Comparison of ENCODE assay signal across 2 cellular contexts in genomic region chr19:48651682-48652046, GRCh38.
TF ChIP-seq lines count a peak whose summit lies in the region.

No MANE protein-coding gene starts in this region.

TF ChIP-seq in IMR-90, 13 proteins besides CTCF, POLR2A, EP300 and RAD21:
- no peak for TF ChIP-seq CEBPB (IDR thresholded peaks at IDR 0.05; ENCODE audit: low read depth, low read length)
- TF ChIP-seq MAFK (IDR thresholded peaks at IDR 0.05; ENCODE audit: low read depth, low read length): no peak
- TF ChIP-seq RCOR1 (IDR thresholded peaks at IDR 0.05; ENCODE audit: insufficient replicate concordance, low read length): no peak
- TF ChIP-seq NFE2L2 (IDR thresholded peaks at IDR 0.05; ENCODE audit: low read depth, low read length): no peak
- TF ChIP-seq RFX5 (IDR thresholded peaks at IDR 0.05; ENCODE audit: low read depth, low read length): no peak
- no peak for TF ChIP-seq USF2 (IDR thresholded peaks at IDR 0.05; ENCODE audit: low read depth, low read length)
- no peak for TF ChIP-seq MAZ (IDR thresholded peaks at IDR 0.05; ENCODE audit: borderline replicate concordance, low read depth, low read length)
- TF ChIP-seq MXI1 (IDR thresholded peaks at IDR 0.05; ENCODE audit: borderline replicate concordance, low read depth, low read length): no peak
- TF ChIP-seq FOS (IDR thresholded peaks at IDR 0.05; ENCODE audit: low read depth, low read length): no peak
- no peak for TF ChIP-seq SMC3 (IDR thresholded peaks at IDR 0.05; ENCODE audit: low read depth, low read length)
- TF ChIP-seq CHD1 (IDR thresholded peaks at IDR 0.05; ENCODE audit: low read depth, low read length): no peak

TF ChIP-seq in GM12878, 131 proteins besides CTCF, POLR2A, EP300 and RAD21:
- TF ChIP-seq E2F4 (IDR thresholded peaks at IDR 0.05; ENCODE audit: low read depth, low read length) (no peak), CBX3 (IDR thresholded peaks at IDR 0.05; ENCODE audit: borderline replicate concordance, low read depth) (no peak), SREBF1 (IDR thresholded peaks at IDR 0.05; ENCODE audit: low read length) (no peak), ZBTB4 (CRISPR knock-in tag; IDR thresholded peaks at IDR 0.05) (no peak), SPI1 (IDR thresholded peaks at IDR 0.05; ENCODE audit: borderline replicate concordance, insufficient read depth, low read depth, low read length) (no peak), PBX3 (IDR thresholded peaks at IDR 0.05; ENCODE audit: insufficient replicate concordance, low read depth, low read length) (no peak), FOXK2 (IDR thresholded peaks at IDR 0.05) (no peak), ZNF384 (IDR thresholded peaks at IDR 0.05; ENCODE audit: borderline replicate concordance, low read depth, low read length) (no peak), IRF3 (IDR thresholded peaks at IDR 0.05) (no peak), HDGF (IDR thresholded peaks at IDR 0.05) (no peak), JUNB (IDR thresholded peaks at IDR 0.05) (no peak), NR2F1 (conservative IDR thresholded peaks at IDR 0.05) (no peak), NFIC (IDR thresholded peaks at IDR 0.05; ENCODE audit: low read depth, low read length) (no peak)
TF ChIP-seq in GM12878: peak in this region for 0.
